8 cellular contexts compared by ENCODE assay signal in genomic region chr1:26225033-26225831, GRCh38. TPM values are rescaled to one million over a fixed set of nuclear protein-coding genes. Genes with fewer than 3 reads are reported as not detected.
DNase-seq lines count a peak whose midpoint lies in the region; ATAC-seq, FAIRE-seq and TF ChIP-seq lines count a peak whose summit lies in the region.

No MANE protein-coding gene starts in this region.

- H3K27me3 ChIP-seq in right cardiac atrium (ENCODE audit: control insufficient read depth, insufficient read depth) = no peaks in the 10 kb centered on the region
- no peaks in the 10 kb centered on the region for H3K27me3 ChIP-seq in pancreas

- no peaks in the 10 kb centered on the region for H3K36me3 ChIP-seq in pancreas

- no peak for TF ChIP-seq CTCF in pancreas (IDR thresholded peaks at IDR 0.05)

- no peak overlapping the region for H3K27ac ChIP-seq in right cardiac atrium (ENCODE audit: low read length)
- H3K27ac ChIP-seq in pancreas = peak overlapping the region in 3 of 4 donors; percentile 42 to 62 (median 44)

- H3K9me3 ChIP-seq in right cardiac atrium (ENCODE audit: control insufficient read depth, low read length) (no peaks in the 10 kb centered on the region), pancreas (no peaks in the 10 kb centered on the region)

- no peak for FAIRE-seq in pancreas (lab: Jason Lieb, UNC)

- intact Hi-C loops in right cardiac atrium (cut with DNase I) = no loop called here
- intact Hi-C loops in pancreas (cut with DNase I) = no loop called here

- WGBS in right cardiac atrium = 8% methylated on average over 50 of the region's 50 CpGs
- WGBS in pancreas, 2 donors = 3 to 4% methylated on average over 50 of the region's 50 CpGs

- ATAC-seq in right cardiac atrium = peak; percentile 91 to 92
- ATAC-seq in pancreas = peak; percentile 92 to 97 (median 96)
- ATAC-seq in HG03196 (IDR thresholded peaks at IDR 0.05; ENCODE audit: unreplicated experiment) = no peak
- ATAC-seq in GM18519 (IDR thresholded peaks at IDR 0.05; ENCODE audit: low FRiP score, unreplicated experiment) = no peak

- H3K4me1 ChIP-seq in right cardiac atrium (ENCODE audit: control insufficient read depth, insufficient read depth, low read length) = no peaks in the 10 kb centered on the region
- H3K4me1 ChIP-seq in pancreas = peaks cover 0 to 4% (median 0%) of the 10 kb centered on the region in 3 donors

- DNase-seq in AG08395 (ENCODE audit: low spot score) (peak; percentile 31), NCI-H774 (lab: John Stamatoyannopoulos, UW) (peak; percentile 1), amniotic epithelial cell (ENCODE audit: low read depth) (peak; percentile 30), right cardiac atrium (peak; percentile 66 to 87 (median 86)), pancreas (peak; percentile 84 to 93 (median 90)), 8988T (no peak)

- peak overlapping the region; percentile 19 for H3K4me3 ChIP-seq in right cardiac atrium (ENCODE audit: low read length)
- H3K4me3 ChIP-seq in pancreas = peak overlapping the region; percentile 14 to 60 (median 40)

RNA-seq across cellular contexts. Expression of gene CEP85, which starts 8.8 kb away (rescaled TPM):
- total RNA-seq in right cardiac atrium (10 to 100 TPM; 18.9 to 56.2 (median 32.9) TPM), pancreas (1 to 10 TPM; 2.7 to 6.6 (median 3.7) TPM)
- polyA plus RNA-seq in right cardiac atrium (20.7 TPM), pancreas (1 to 10 TPM; 2.9 to 5.6 TPM)

RNA-seq across cellular contexts. Expression of gene CATSPER4, which starts 34.8 kb away (rescaled TPM):
- total RNA-seq in right cardiac atrium (not detected), pancreas (not detected)
- polyA plus RNA-seq in right cardiac atrium (not detected), pancreas (under 1 TPM in 1 of 2 donors, not detected in 1; 0.09 TPM)

RNA-seq across cellular contexts. Expression of gene CNKSR1, which starts 47.9 kb away (rescaled TPM):
- 1 to 10 TPM in 3 of 4 donors, under 1 TPM in 1; 0.62 to 1.8 (median 1.4) TPM for total RNA-seq in right cardiac atrium
- polyA plus RNA-seq in right cardiac atrium = 0.86 TPM
- total RNA-seq in pancreas = 10 to 100 TPM; 11.3 to 20.8 (median 14.9) TPM
- 10 to 100 TPM; 46.8 to 48.5 TPM for polyA plus RNA-seq in pancreas

RNA-seq across cellular contexts. Expression of gene ZNF593OS, which starts 53.6 kb away (rescaled TPM):
- total RNA-seq in right cardiac atrium (not detected), pancreas (not detected)
- polyA plus RNA-seq in right cardiac atrium (0.18 TPM), pancreas (under 1 TPM; 0.35 to 0.68 TPM)

RNA-seq across cellular contexts. Expression of gene SH3BGRL3, which starts 54.7 kb away (rescaled TPM):
- 10 to 100 TPM; 28.9 to 71.3 (median 51.1) TPM for total RNA-seq in right cardiac atrium
- polyA plus RNA-seq in right cardiac atrium = 41.9 TPM
- total RNA-seq in pancreas = 10 to 100 TPM; 29.1 to 84.2 (median 48.8) TPM
- 100 to 1,000 TPM in 1 of 2 donors, 10 to 100 TPM in 1; 61.0 to 109 TPM for polyA plus RNA-seq in pancreas

Comparison
In these comparisons a context has a peak if more than half of its experiments do, and no peak if none do; other contexts are left out.
1. ATAC-seq: peak in right cardiac atrium (2 of 2) and pancreas (4 of 4); none in HG03196 (single experiment) and GM18519 (single experiment).
2. RNA of gene CNKSR1, which starts 47.9 kb away (total RNA-seq): 11.3 to 20.8 TPM in pancreas; 0.62 to 1.8 TPM in right cardiac atrium; every median in the first group is over 4 times any median in the second.